9 cellular contexts compared by ENCODE assay signal in genomic region chr2:3728104-3729054, GRCh38. TPM values are rescaled to one million over a fixed set of nuclear protein-coding genes. Genes with fewer than 3 reads are reported as not detected.
DNase-seq lines count a peak whose midpoint lies in the region; ATAC-seq, FAIRE-seq and TF ChIP-seq lines count a peak whose summit lies in the region.
"Had no signal": no experiment of that assay in that cellular context is flagged by ENCODE, and none has a peak within 500 bp of the region (broad histone marks: within the 10 kb centered on the region; RNA-seq: fewer than 3 reads in every experiment).

No MANE protein-coding gene starts in this region.

- no peak overlapping the region for H3K4me3 ChIP-seq in BE2C (ENCODE audit: low read depth, low read length)
- H3K4me3 ChIP-seq in astrocyte of the spinal cord (ENCODE audit: low read depth, low read length) = no peak overlapping the region
- no peak overlapping the region for H3K4me3 ChIP-seq in kidney epithelial cell (ENCODE audit: low read depth, low read length)

- H3K36me3 ChIP-seq in BE2C (no peaks in the 10 kb centered on the region), kidney epithelial cell (ENCODE audit: control insufficient read depth, insufficient read depth, low read length) (no peaks in the 10 kb centered on the region)

- H3K27me3 ChIP-seq in BE2C = no peaks in the 10 kb centered on the region; the same call in none of the 2 replicates
- H3K27me3 ChIP-seq in kidney epithelial cell (ENCODE audit: control insufficient read depth, insufficient read depth, low read length) = no peaks in the 10 kb centered on the region

- in situ Hi-C loops in astrocyte of the spinal cord (cut with HindIII; ENCODE audit: low sequenced_read_pairs) = no loop called here

- DNase-seq in BE2C (no peak), NCI-H345 (lab: John Stamatoyannopoulos, UW) (peak; percentile 43), astrocyte of the spinal cord (ENCODE audit: low read depth, low spot score) (peak; percentile 67), kidney epithelial cell (ENCODE audit: low read depth) (no peak), urothelium cell line (ENCODE audit: low spot score) (peak; percentile 46)

- no peak for FAIRE-seq in urothelium cell line (lab: Jason Lieb, UNC)

- no peaks in the 10 kb centered on the region for H3K9me3 ChIP-seq in BE2C

- ATAC-seq in GM21723 (IDR thresholded peaks at IDR 0.05; ENCODE audit: unreplicated experiment) = peak; percentile 50
- no peak for ATAC-seq in GM19324 (IDR thresholded peaks at IDR 0.05; ENCODE audit: low FRiP score, unreplicated experiment)
- ATAC-seq in GM18907 (IDR thresholded peaks at IDR 0.05; ENCODE audit: unreplicated experiment) = no peak

- no peaks in the 10 kb centered on the region for H3K4me1 ChIP-seq in BE2C

- TF ChIP-seq CTCF in BE2C (IDR thresholded peaks at IDR 0.05; ENCODE audit: low read depth, low read length) (peak; percentile 60), astrocyte of the spinal cord (IDR thresholded peaks at IDR 0.05; ENCODE audit: low read depth, low read length) (peak; percentile 49), kidney epithelial cell (IDR thresholded peaks at IDR 0.05; ENCODE audit: insufficient read depth, low read length, poor library complexity, severe bottlenecking) (peak; percentile 24)

RNA-seq across cellular contexts. Expression of gene DCDC2C, which starts 25.0 kb away (rescaled TPM):
- polyA plus RNA-seq in BE2C (2012; ENCODE audit: insufficient read depth, insufficient read length, low read depth) = not detected
- total RNA-seq in kidney epithelial cell = not detected in 2 replicates
- total RNA-seq: mononuclear cell had no signal

Comparison
In these comparisons a context has a peak if more than half of its experiments do, and no peak if none do; other contexts are left out.
1. DNase-seq: peak in NCI-H345 (single experiment), astrocyte of the spinal cord (single experiment) and urothelium cell line (single experiment); none in BE2C (single experiment) and kidney epithelial cell (single experiment).
2. Peak in every context shown above with its lines, with median percentiles within 50 percentile points of each other: CTCF ChIP-seq.